In genomic region chr1:151479462-151479861, GRCh38 we compare ENCODE assay signal across 30 cellular contexts. TPM values are rescaled to one million over a fixed set of nuclear protein-coding genes. Genes with fewer than 3 reads are reported as not detected.
"Had no signal": no experiment of that assay in that cellular context is flagged by ENCODE, and none has a peak within 500 bp of the region (broad histone marks: within the 10 kb centered on the region; RNA-seq: fewer than 3 reads in every experiment).

No MANE protein-coding gene starts in this region.

- H3K36me3 ChIP-seq: adrenal gland, ascending aorta, brain microvascular endothelial cell, heart right ventricle, sigmoid colon, thyroid gland, upper lobe of right lung had no signal

- H3K27me3 ChIP-seq: adrenal gland, ascending aorta, brain microvascular endothelial cell, heart right ventricle, sigmoid colon, thyroid gland, upper lobe of right lung had no signal

- H3K9me3 ChIP-seq: ascending aorta, thyroid gland, upper lobe of right lung had no signal

- DNase-seq: activated CD4-positive, alpha-beta T cell treated with anti-CD3 and anti-CD28 coated beads, Interleukin-2, amount 50 U/mL, for 4 hours; activated CD8-positive, alpha-beta memory T cell treated with anti-CD3 and anti-CD28 coated beads for 24 hours; activated CD8-positive, alpha-beta memory T cell treated with anti-CD3 and anti-CD28 coated beads, Interleukin-2, amount 50 U/mL, for 4 hours; activated naive CD4-positive, alpha-beta T cell; activated T-cell treated with anti-CD3 and anti-CD28 coated beads, Interleukin-2, amount 50 U/mL, for 4 hours; adrenal gland; brain microvascular endothelial cell; caudate nucleus; effector CD4-positive, alpha-beta T cell; heart right ventricle; islet precursor cell; nephron progenitor cell; occipital lobe; posterior cingulate gyrus; retina; sigmoid colon; stimulated activated CD4-positive, alpha-beta T cell treated with anti-CD3 and anti-CD28 coated beads, Interleukin-4, amount 100 ng/mL, for 4 hours; stimulated activated naive CD8-positive, alpha-beta T cell treated with anti-CD3 and anti-CD28 coated beads, Interleukin-15, Interleukin-2, amounts not matched to agents 100 U/mL and 50 U/mL, for 24 hours; substantia nigra; T-helper 9 cell; thyroid gland; upper lobe of right lung had no signal

- H3K27me3 Mint-ChIP-seq: dendritic cell treated with granulocyte-macrophage colony-stimulating factor and Interleukin-4, amounts not matched to agents 40 ng/mL and 50 ng/mL, for 4 days had no signal

- H3K4me1 Mint-ChIP-seq: nephron progenitor cell, WTC11 had no signal

- H3K9me3 Mint-ChIP-seq: activated T-cell treated with anti-CD3 and anti-CD28 coated beads, Interleukin-2, amount 50 U/mL, for 4 hours; dendritic cell treated with granulocyte-macrophage colony-stimulating factor and Interleukin-4, amounts not matched to agents 40 ng/mL and 50 ng/mL, for 4 days had no signal

- H3K27ac ChIP-seq: adrenal gland, ascending aorta, brain microvascular endothelial cell, heart right ventricle, thyroid gland, upper lobe of right lung had no signal

- ATAC-seq: activated T-cell treated with anti-CD3 and anti-CD28 coated beads, Interleukin-2, amount 50 U/mL, for 4 hours; heart right ventricle; left lobe of liver; stimulated activated naive CD8-positive, alpha-beta T cell treated with anti-CD3 and anti-CD28 coated beads, Interleukin-15, Interleukin-2, amounts not matched to agents 100 U/mL and 50 U/mL, for 24 hours; WTC11 had no signal

- H3K4me3 ChIP-seq: adrenal gland, ascending aorta, heart right ventricle, lung, sigmoid colon, thyroid gland, upper lobe of right lung had no signal

- H3K36me3 Mint-ChIP-seq: activated naive CD8-positive, alpha-beta T cell had no signal

- H3K4me1 ChIP-seq: adrenal gland, ascending aorta, heart right ventricle, thyroid gland, upper lobe of right lung had no signal

- H3K27ac Mint-ChIP-seq: activated naive CD8-positive, alpha-beta T cell; activated T-helper 2 cell treated with anti-CD3 and anti-CD28 coated beads, Interferon-gamma antibody, Interleukin-2, Interleukin-4, amounts not matched to agents 10 μg/mL and 5 μg/mL and 100 μg/mL, durations not matched to agents 14 hours and 24 hours and 36 hours; dendritic cell treated with granulocyte-macrophage colony-stimulating factor and Interleukin-4, amounts not matched to agents 40 ng/mL and 50 ng/mL, for 4 days; nephron progenitor cell; WTC11 had no signal

- H3K4me3 Mint-ChIP-seq: activated naive CD8-positive, alpha-beta T cell; activated T-cell treated with anti-CD3 and anti-CD28 coated beads, Interleukin-2, amount 50 U/mL, for 4 hours; dendritic cell treated with granulocyte-macrophage colony-stimulating factor and Interleukin-4, amounts not matched to agents 40 ng/mL and 50 ng/mL, for 4 days; nephron progenitor cell; WTC11 had no signal

RNA-seq across cellular contexts. Expression of gene CGN, which starts 31.7 kb away (rescaled TPM):
- total RNA-seq: ascending aorta, fibroblast of villous mesenchyme had no signal
